ENCODE assay signal across 10 cellular contexts in the genomic region with DNA sequence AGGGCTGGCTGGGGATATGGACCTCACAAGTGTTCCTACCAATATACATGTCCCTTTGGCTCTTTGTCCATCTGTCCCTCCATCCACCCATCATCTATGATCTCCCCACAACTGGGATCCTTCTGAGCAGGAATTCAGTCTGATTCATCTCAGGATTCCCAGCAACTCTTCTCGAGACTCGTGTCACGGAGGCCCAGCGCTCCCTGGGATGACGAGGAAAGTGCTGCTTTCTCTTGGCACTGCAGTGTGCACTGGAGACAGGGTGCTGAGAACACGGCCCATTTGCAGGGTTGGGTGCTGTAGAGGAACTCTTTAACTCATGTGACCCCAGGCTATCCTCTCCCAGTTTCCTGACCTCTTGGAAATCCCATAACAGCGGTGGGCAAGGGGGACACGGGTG.
DNase-seq lines count a peak whose midpoint lies in the region; ATAC-seq lines count a peak whose summit lies in the region.
"Had no signal": no experiment of that assay in that cellular context is flagged by ENCODE, and none has a peak within 500 bp of the region (broad histone marks: within the 10 kb centered on the region; RNA-seq: fewer than 3 reads in every experiment).

No MANE protein-coding gene starts in this region.

- H3K27me3 ChIP-seq in esophagus (ENCODE audit: control insufficient read depth in 1 of 2, insufficient read depth in 2 of 2, low read length in 2 of 2), result no peaks in the 10 kb centered on the region

- no peaks in the 10 kb centered on the region for H3K9me3 ChIP-seq in esophagus (ENCODE audit: control insufficient read depth in 2 of 2, insufficient read depth in 1 of 2, low read depth in 1 of 2, low read length in 1 of 2)

- H3K36me3 ChIP-seq in esophagus (ENCODE audit: control insufficient read depth in 2 of 2, insufficient read depth in 2 of 2, low read length in 1 of 2), result no peaks in the 10 kb centered on the region

- WGBS in esophagus, 2 donors, result 88 to 90% methylated on average over 8 of the region's 8 CpGs

- H3K4me1 ChIP-seq in esophagus (ENCODE audit: control insufficient read depth in 2 of 2, insufficient read depth in 2 of 2, low read length in 1 of 2), result no peaks in the 10 kb centered on the region

- DNase-seq in HCEC 1CT, result peak; percentile 6
- DNase-seq in RPMI7951 (ENCODE audit: low read depth), result peak; percentile 28
- no peak for DNase-seq in COR-L47 (lab: John Stamatoyannopoulos, UW)
- DNase-seq in NCI-H82 treated with DMSO at 0.1 percent for 48 hours (lab: John Stamatoyannopoulos, UW; ENCODE audit: unreplicated experiment), result no peak
- DNase-seq in cortex of kidney (lab: John Stamatoyannopoulos, UW), result no peak
- DNase-seq: activated naive CD4-positive, alpha-beta T cell; stimulated activated CD4-positive, alpha-beta T cell treated with anti-CD3 and anti-CD28 coated beads, Interleukin-2, amount 100 ng/mL, for 24 hours had no signal

- H3K4me3 ChIP-seq in esophagus (ENCODE audit: low read depth in 1 of 2, low read length in 2 of 2) (no peak overlapping the region), skin epidermis (no peak overlapping the region)

- H3K27ac ChIP-seq in esophagus (ENCODE audit: low read depth in 2 of 2, low read length in 1 of 2) (peak overlapping the region; percentile 1 to 5), skin epidermis (peak overlapping the region in 15 of 21 experiments; percentile 9 to 75 (median 38))

- no peak for ATAC-seq in HG02678 (IDR thresholded peaks at IDR 0.05; ENCODE audit: unreplicated experiment)

Comparison
In these comparisons a context has a peak if more than half of its experiments do, and no peak if none do; other contexts are left out.
1. DNase-seq: peak in HCEC 1CT (single experiment) and RPMI7951 (single experiment); none in COR-L47 (single experiment), NCI-H82 treated with DMSO at 0.1 percent for 48 hours (single experiment) and cortex of kidney (single experiment).